ENCODE assay signal across 24 cellular contexts in the genomic region with DNA sequence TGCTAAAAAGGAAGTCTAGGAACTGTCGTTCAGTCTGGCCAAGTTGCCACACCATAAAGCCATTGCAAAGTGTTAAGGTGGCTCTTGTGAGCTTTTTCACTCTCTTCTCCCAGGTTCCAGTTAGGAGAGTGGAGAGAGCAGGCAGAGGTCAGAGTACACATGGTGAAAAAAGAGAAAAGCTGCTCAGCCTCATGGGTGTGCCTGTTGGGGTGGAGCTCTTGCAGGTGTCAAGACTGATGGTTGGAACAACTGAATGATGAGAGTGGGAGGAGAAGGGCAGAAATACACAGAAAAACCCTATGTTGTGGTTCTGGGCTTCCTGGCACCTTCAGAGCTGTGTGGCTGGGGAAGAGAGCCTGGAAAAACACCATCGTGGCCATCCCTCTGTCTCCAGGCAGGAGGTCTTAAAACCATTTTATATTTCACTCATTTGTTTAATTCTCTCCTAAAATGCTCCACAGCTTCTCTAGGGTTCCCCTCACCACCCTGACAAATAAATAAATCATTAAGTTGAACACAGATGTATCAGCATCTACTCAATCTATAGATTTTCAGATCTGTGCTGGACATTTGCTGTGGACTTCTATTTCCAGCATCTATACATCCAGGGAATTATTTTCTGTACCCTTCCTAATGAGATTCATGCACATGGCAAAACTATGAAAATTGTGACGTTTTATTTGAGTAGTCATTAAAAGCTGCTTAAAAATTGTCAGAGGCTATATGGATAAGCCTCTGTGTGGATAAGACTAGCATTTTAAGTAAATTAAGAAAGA. TPM values are rescaled to one million over a fixed set of nuclear protein-coding genes. Genes with fewer than 3 reads are reported as not detected.
DNase-seq lines count a peak whose midpoint lies in the region; ATAC-seq and TF ChIP-seq lines count a peak whose summit lies in the region.
"Had no signal": no experiment of that assay in that cellular context is flagged by ENCODE, and none has a peak within 500 bp of the region (broad histone marks: within the 10 kb centered on the region; RNA-seq: fewer than 3 reads in every experiment).

No MANE protein-coding gene starts in this region.

- TF ChIP-seq CTCF in HEK293 (tag by site-specific recombination; IDR thresholded peaks at IDR 0.05): no peak
- TF ChIP-seq CTCF in ovary (IDR thresholded peaks at IDR 0.05): no peak

- H3K9me3 ChIP-seq in HEK293 (ENCODE audit: control insufficient read depth, insufficient read depth, low read depth, low read length) (no peaks in the 10 kb centered on the region), ovary (no peaks in the 10 kb centered on the region)
- H3K9me3 ChIP-seq: adrenal gland, HAP-1, prostate gland, stomach, vagina had no signal

- WGBS in ovary, 3 donors: 62 to 77% (median 63%) methylated on average over 3 of the region's 3 CpGs

- peak overlapping the region; percentile 79 for H3K4me3 Mint-ChIP-seq in activated CD4-positive, alpha-beta T cell treated with anti-CD3 and anti-CD28 coated beads, Interleukin-2, amount 10 ng/mL, durations not matched to agents 24 days and 14 days
- H3K4me3 Mint-ChIP-seq in activated T-helper 17 cell treated with anti-CD3 and anti-CD28 coated beads, Interleukin-2, amount 50 U/mL, for 72 hours: peak overlapping the region; percentile 76
- H3K4me3 Mint-ChIP-seq in natural killer cell treated with Interleukin-12 subunit alpha and Interleukin-12 subunit beta and Interleukin-15 and Interleukin-18, amount 100 ng/mL, for 72 hours: peak overlapping the region; percentile 46
- H3K4me3 Mint-ChIP-seq: nephron had no signal

- H3K4me3 ChIP-seq in HEK293 (ENCODE audit: low read depth, low read length) (no peak overlapping the region), ovary (no peak overlapping the region)
- H3K4me3 ChIP-seq: adrenal gland, cardiac muscle cell, HAP-1, prostate gland, smooth muscle cell, stomach, vagina had no signal

- H3K27ac ChIP-seq in HEK293 (ENCODE audit: extremely low read depth, low read depth, low read length) (no peak overlapping the region), ovary (no peak overlapping the region)
- H3K27ac ChIP-seq: adrenal gland, cardiac muscle cell, prostate gland, stomach, vagina had no signal

- H3K4me1 Mint-ChIP-seq in activated CD4-positive, alpha-beta T cell treated with anti-CD3 and anti-CD28 coated beads, Interleukin-2, amount 10 ng/mL, durations not matched to agents 24 days and 14 days: peaks cover 83% of the 10 kb centered on the region
- H3K4me1 Mint-ChIP-seq in activated T-helper 17 cell treated with anti-CD3 and anti-CD28 coated beads, Interleukin-2, amount 50 U/mL, for 72 hours: peaks cover 82% of the 10 kb centered on the region
- H3K4me1 Mint-ChIP-seq in natural killer cell treated with Interleukin-12 subunit alpha and Interleukin-12 subunit beta and Interleukin-15 and Interleukin-18, amount 100 ng/mL, for 72 hours (ENCODE audit: low read depth in 2 of 2): peaks cover 61 to 89% of the 10 kb centered on the region in 2 donors
- H3K4me1 Mint-ChIP-seq: nephron had no signal

- peak; percentile 52 for ATAC-seq in activated T-helper 17 cell treated with anti-CD3 and anti-CD28 coated beads, Interleukin-2, amount 50 U/mL, for 72 hours (replicated peaks)
- no peak for ATAC-seq in natural killer cell treated with Interleukin-12 subunit alpha and Interleukin-12 subunit beta and Interleukin-15 and Interleukin-18, amount 100 ng/mL, for 72 hours

- no peaks in the 10 kb centered on the region for H3K27me3 Mint-ChIP-seq in activated CD4-positive, alpha-beta T cell treated with anti-CD3 and anti-CD28 coated beads, Interleukin-2, amount 10 ng/mL, durations not matched to agents 24 days and 14 days
- no peaks in the 10 kb centered on the region for H3K27me3 Mint-ChIP-seq in activated T-helper 17 cell treated with anti-CD3 and anti-CD28 coated beads, Interleukin-2, amount 50 U/mL, for 72 hours
- H3K27me3 Mint-ChIP-seq in natural killer cell treated with Interleukin-12 subunit alpha and Interleukin-12 subunit beta and Interleukin-15 and Interleukin-18, amount 100 ng/mL, for 72 hours: peaks cover 19 to 39% of the 10 kb centered on the region in 2 donors

- H3K4me1 ChIP-seq in HEK293 (ENCODE audit: control insufficient read depth, insufficient read depth, low read length) (no peaks in the 10 kb centered on the region), ovary (ENCODE audit: insufficient read depth) (peaks cover 1% of the 10 kb centered on the region)
- H3K4me1 ChIP-seq: adrenal gland, HAP-1, prostate gland, vagina had no signal

- H3K9me3 Mint-ChIP-seq in activated CD4-positive, alpha-beta T cell treated with anti-CD3 and anti-CD28 coated beads, Interleukin-2, amount 10 ng/mL, durations not matched to agents 24 days and 14 days: peaks cover 15% of the 10 kb centered on the region
- H3K9me3 Mint-ChIP-seq in activated T-helper 17 cell treated with anti-CD3 and anti-CD28 coated beads, Interleukin-2, amount 50 U/mL, for 72 hours: no peaks in the 10 kb centered on the region
- H3K9me3 Mint-ChIP-seq in natural killer cell treated with Interleukin-12 subunit alpha and Interleukin-12 subunit beta and Interleukin-15 and Interleukin-18, amount 100 ng/mL, for 72 hours: no peaks in the 10 kb centered on the region

- peak overlapping the region; percentile 94 for H3K27ac Mint-ChIP-seq in activated CD4-positive, alpha-beta T cell treated with anti-CD3 and anti-CD28 coated beads, Interleukin-2, amount 10 ng/mL, durations not matched to agents 24 days and 14 days
- peak overlapping the region; percentile 87 for H3K27ac Mint-ChIP-seq in activated T-helper 17 cell treated with anti-CD3 and anti-CD28 coated beads, Interleukin-2, amount 50 U/mL, for 72 hours
- H3K27ac Mint-ChIP-seq in natural killer cell treated with Interleukin-12 subunit alpha and Interleukin-12 subunit beta and Interleukin-15 and Interleukin-18, amount 100 ng/mL, for 72 hours: peak overlapping the region; percentile 43 to 51
- H3K27ac Mint-ChIP-seq: nephron had no signal

- no peak for TF ChIP-seq POLR2A in ovary (IDR thresholded peaks at IDR 0.05)

- CTCF ChIA-PET in HEK293 (lab: Yijun Ruan, JAX): no interaction called here

- H3K36me3 ChIP-seq in HEK293 (ENCODE audit: control insufficient read depth in 2 of 2, insufficient read depth in 1 of 2, low read length in 2 of 2) (no peaks in the 10 kb centered on the region), ovary (no peaks in the 10 kb centered on the region)
- H3K36me3 ChIP-seq: adrenal gland, cardiac muscle cell, HAP-1, prostate gland, stomach, vagina had no signal

- H3K36me3 Mint-ChIP-seq in activated CD4-positive, alpha-beta T cell treated with anti-CD3 and anti-CD28 coated beads, Interleukin-2, amount 10 ng/mL, durations not matched to agents 24 days and 14 days (ENCODE audit: low read depth): peaks cover 94% of the 10 kb centered on the region
- no peaks in the 10 kb centered on the region for H3K36me3 Mint-ChIP-seq in activated T-helper 17 cell treated with anti-CD3 and anti-CD28 coated beads, Interleukin-2, amount 50 U/mL, for 72 hours (ENCODE audit: low read depth)
- peaks cover 23% of the 10 kb centered on the region for H3K36me3 Mint-ChIP-seq in natural killer cell treated with Interleukin-12 subunit alpha and Interleukin-12 subunit beta and Interleukin-15 and Interleukin-18, amount 100 ng/mL, for 72 hours

- peak; percentile 80 for DNase-seq in activated CD4-positive, alpha-beta T cell treated with anti-CD3 and anti-CD28 coated beads, Interleukin-2, amount 10 ng/mL, durations not matched to agents 24 days and 14 days
- no peak for DNase-seq in activated CD4-positive, alpha-beta T cell treated with anti-CD3 and anti-CD28 coated beads for 48 hours
- DNase-seq in natural killer cell treated with Interleukin-12 subunit alpha and Interleukin-12 subunit beta and Interleukin-15 and Interleukin-18, amount 100 ng/mL, for 72 hours (ENCODE audit: low spot score): no peak
- DNase-seq in middle frontal gyrus (ENCODE audit: extremely low spot score, low spot score) (no peak), ovary (no peak)
- no peak for DNase-seq in activated effector memory CD4-positive, alpha-beta T cell treated with anti-CD3 and anti-CD28 coated beads, Interleukin-2, amount 50 U/mL, for 16 hours
- DNase-seq: adrenal gland, head of caudate nucleus, stomach had no signal

- intact Hi-C loops in activated CD4-positive, alpha-beta T cell treated with anti-CD3 and anti-CD28 coated beads, Interleukin-2, amount 10 ng/mL, durations not matched to agents 24 days and 14 days (cut with micrococcal nuclease): loop anchor here (1.0 to 2.0 kb wide), 2 partner anchors 14 to 19 kb away; no protein-coding TSS in a partner anchor
- intact Hi-C loops in ovary (cut with DNase I): loop anchor here in 1 of 4 donors (5.0 kb wide), 1 partner anchor 51 kb away; no protein-coding TSS in a partner anchor

- no peaks in the 10 kb centered on the region for H3K27me3 ChIP-seq in ovary
- H3K27me3 ChIP-seq: vagina had no signal

- TF ChIP-seq EP300 in ovary (IDR thresholded peaks at IDR 0.05): no peak

- POLR2A ChIA-PET in HEK293 (lab: Yijun Ruan, JAX): no interaction called here

RNA-seq across cellular contexts. Expression of gene UBASH3A, which starts 17.5 kb away (rescaled TPM):
- total RNA-seq in activated CD4-positive, alpha-beta T cell treated with anti-CD3 and anti-CD28 coated beads, Interleukin-2, amount 10 ng/mL, durations not matched to agents 24 days and 14 days: 61.4 and 65.7 TPM in 2 replicates
- 10 to 100 TPM; 28.3 to 42.1 TPM for total RNA-seq in activated T-helper 17 cell treated with anti-CD3 and anti-CD28 coated beads, Interleukin-2, amount 50 U/mL, for 72 hours
- 1 to 10 TPM; 1.7 to 9.2 TPM for total RNA-seq in natural killer cell treated with Interleukin-12 subunit alpha and Interleukin-12 subunit beta and Interleukin-15 and Interleukin-18, amount 100 ng/mL, for 72 hours
- under 1 TPM in 5 of 7 donors, not detected in 2; 0.15 to 0.54 (median 0.24) TPM for total RNA-seq in ovary
- under 1 TPM; 0.19 to 0.85 TPM for polyA plus RNA-seq in ovary
- total RNA-seq: A673, cardiac muscle cell, fibroblast of lung, HT1080, LHCN-M2, lung microvascular endothelial cell, RPMI7951, smooth muscle cell had no signal
- polyA plus RNA-seq: cardiac muscle cell, fibroblast of lung, smooth muscle cell had no signal

RNA-seq across cellular contexts. Expression of gene TMPRSS3, which starts 25.4 kb away (rescaled TPM):
- 56.9 and 58.7 TPM in 2 replicates for total RNA-seq in activated CD4-positive, alpha-beta T cell treated with anti-CD3 and anti-CD28 coated beads, Interleukin-2, amount 10 ng/mL, durations not matched to agents 24 days and 14 days
- total RNA-seq in activated T-helper 17 cell treated with anti-CD3 and anti-CD28 coated beads, Interleukin-2, amount 50 U/mL, for 72 hours: 100 to 1,000 TPM in 1 of 2 donors, 10 to 100 TPM in 1; 24.0 to 163 TPM
- 1 to 10 TPM in 1 of 2 donors, under 1 TPM in 1; 0.19 to 8.4 TPM for total RNA-seq in natural killer cell treated with Interleukin-12 subunit alpha and Interleukin-12 subunit beta and Interleukin-15 and Interleukin-18, amount 100 ng/mL, for 72 hours
- 10 to 100 TPM in 1 of 7 donors, 1 to 10 TPM in 4, not detected in 2; 1.3 to 28.6 (median 3.4) TPM for total RNA-seq in ovary
- under 1 TPM; 0.07 to 0.12 TPM for polyA plus RNA-seq in ovary
- total RNA-seq: A673, cardiac muscle cell, fibroblast of lung, HT1080, LHCN-M2, lung microvascular endothelial cell, RPMI7951, smooth muscle cell had no signal
- polyA plus RNA-seq: cardiac muscle cell, fibroblast of lung, smooth muscle cell had no signal

RNA-seq across cellular contexts. Expression of gene TFF1, which starts 54.9 kb away (rescaled TPM):
- total RNA-seq in activated CD4-positive, alpha-beta T cell treated with anti-CD3 and anti-CD28 coated beads, Interleukin-2, amount 10 ng/mL, durations not matched to agents 24 days and 14 days: not detected in 2 replicates
- not detected for total RNA-seq in activated T-helper 17 cell treated with anti-CD3 and anti-CD28 coated beads, Interleukin-2, amount 50 U/mL, for 72 hours
- total RNA-seq in natural killer cell treated with Interleukin-12 subunit alpha and Interleukin-12 subunit beta and Interleukin-15 and Interleukin-18, amount 100 ng/mL, for 72 hours: not detected
- total RNA-seq in ovary: 1 to 10 TPM in 1 of 7 donors, not detected in 6; 1.4 TPM
- not detected for polyA plus RNA-seq in ovary
- total RNA-seq: A673; activated CD8-positive, alpha-beta memory T cell treated with anti-CD3 and anti-CD28 coated beads for 36 hours; cardiac muscle cell; fibroblast of lung; HT1080; LHCN-M2; lung microvascular endothelial cell; RPMI7951; vagina had no signal
- polyA plus RNA-seq: cardiac muscle cell, fibroblast of lung had no signal
